1 cellular context compared by ENCODE assay signal in the genomic region with DNA sequence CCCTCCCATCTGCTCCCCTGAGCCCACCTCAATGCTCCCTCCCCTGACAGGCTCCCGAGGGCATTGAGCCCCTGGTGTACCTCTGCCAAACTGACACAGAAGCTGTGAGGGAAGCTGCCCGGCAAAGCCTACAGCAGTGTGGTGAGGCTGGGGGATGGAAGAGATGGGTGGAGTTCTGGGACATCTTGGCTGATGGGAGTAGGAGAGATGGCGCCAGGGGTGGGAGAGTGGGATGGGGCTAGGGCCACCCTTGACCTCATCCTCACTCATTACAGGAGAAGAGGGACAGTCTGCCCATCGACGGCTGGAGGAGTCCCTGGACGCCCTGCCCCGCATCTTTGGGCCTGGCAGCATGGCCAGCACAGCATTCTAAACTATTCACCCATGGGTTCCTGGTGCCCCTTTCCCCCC.
TF ChIP-seq lines count a peak whose summit lies in the region.

No MANE protein-coding gene starts in this region.

TF ChIP-seq in IMR-90, 13 proteins besides CTCF, POLR2A, EP300 and RAD21 (continued from another document):
- TF ChIP-seq ELK1 (IDR thresholded peaks at IDR 0.05; ENCODE audit: borderline replicate concordance, low read depth, low read length) (no peak), RCOR1 (IDR thresholded peaks at IDR 0.05; ENCODE audit: insufficient replicate concordance, low read length) (no peak), SMC3 (IDR thresholded peaks at IDR 0.05; ENCODE audit: low read depth, low read length) (no peak), CHD1 (IDR thresholded peaks at IDR 0.05; ENCODE audit: low read depth, low read length) (no peak), BHLHE40 (IDR thresholded peaks at IDR 0.05; ENCODE audit: low read depth, low read length) (no peak), RFX5 (IDR thresholded peaks at IDR 0.05; ENCODE audit: low read depth, low read length) (no peak), NFE2L2 (IDR thresholded peaks at IDR 0.05; ENCODE audit: low read depth, low read length) (no peak), MAFK (IDR thresholded peaks at IDR 0.05; ENCODE audit: low read depth, low read length) (no peak)
